In genomic region chr9:78354324-78354973, GRCh38 we compare ENCODE assay signal across 26 cellular contexts.
"Had no signal": no experiment of that assay in that cellular context is flagged by ENCODE, and none has a peak within 500 bp of the region (broad histone marks: within the 10 kb centered on the region; RNA-seq: fewer than 3 reads in every experiment).

No MANE protein-coding gene starts in this region.

- H3K4me3 ChIP-seq: breast epithelium, esophagus muscularis mucosa, heart left ventricle, spleen, suprapubic skin, tibial artery, upper lobe of right lung had no signal

- H3K4me1 ChIP-seq: breast epithelium, esophagus muscularis mucosa, foreskin keratinocyte, heart left ventricle, spleen, suprapubic skin, tibial artery, upper lobe of right lung had no signal

- H3K36me3 ChIP-seq: breast epithelium, esophagus muscularis mucosa, heart left ventricle, spleen, suprapubic skin, tibial artery, upper lobe of right lung had no signal

- H3K27ac ChIP-seq: breast epithelium, esophagus muscularis mucosa, foreskin keratinocyte, heart left ventricle, spleen, suprapubic skin, tibial artery, upper lobe of right lung had no signal

- DNase-seq: activated CD4-positive, alpha-beta T cell treated with anti-CD3 and anti-CD28 coated beads for 4 hours; activated CD4-positive, alpha-beta T cell treated with anti-CD3 and anti-CD28 coated beads, Interleukin-2, amount 50 U/mL, for 4 hours; activated naive CD4-positive, alpha-beta T cell; activated T-cell treated with anti-CD3 and anti-CD28 coated beads for 4 hours; activated T-cell treated with anti-CD3 and anti-CD28 coated beads, Interleukin-2, amount 50 U/mL, for 72 hours; central memory CD4-positive, alpha-beta T cell; dermis blood vessel endothelial cell; effector CD4-positive, alpha-beta T cell; foreskin keratinocyte; heart left ventricle; hypothalamus; immature natural killer cell; kidney; left colon; mesenchymal stem cell; naive thymus-derived CD8-positive, alpha-beta T cell; posterior cingulate gyrus; right cardiac atrium; spleen; stimulated activated naive CD4-positive, alpha-beta T cell; tibial artery; upper lobe of right lung had no signal

- H3K9me3 ChIP-seq: breast epithelium, esophagus muscularis mucosa, heart left ventricle, spleen, suprapubic skin, tibial artery had no signal

- ATAC-seq: activated naive CD4-positive, alpha-beta T cell treated with anti-CD3 and anti-CD28 coated beads, Interleukin-2, amount 50 U/mL, for 72 hours; activated T-cell treated with anti-CD3 and anti-CD28 coated beads, Interleukin-2, amount 50 U/mL, for 72 hours; foreskin keratinocyte; heart left ventricle; left colon; naive thymus-derived CD8-positive, alpha-beta T cell; right cardiac atrium; upper lobe of right lung had no signal

- H3K27me3 ChIP-seq: breast epithelium, esophagus muscularis mucosa, foreskin keratinocyte, spleen, suprapubic skin, upper lobe of right lung had no signal
